33 cellular contexts compared by ENCODE assay signal in the genomic region with DNA sequence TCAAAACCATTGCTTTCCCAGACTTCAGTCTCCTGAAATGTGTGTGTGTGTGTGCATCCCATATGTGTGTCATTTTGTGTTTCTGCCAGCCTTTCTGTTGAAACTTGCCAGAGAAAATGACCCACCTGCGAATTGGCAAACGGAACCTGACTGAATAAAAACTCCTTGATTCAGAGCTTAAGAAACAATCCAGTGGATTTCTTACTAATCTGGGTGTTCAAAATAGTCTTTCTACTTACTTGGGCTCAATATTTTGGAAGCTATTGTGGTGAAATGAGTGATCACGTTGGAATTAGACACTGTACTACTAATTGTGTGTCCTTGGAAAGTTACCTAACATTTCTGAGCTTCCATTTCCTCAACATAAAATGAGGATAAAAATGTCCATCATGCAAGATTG.
"Had no signal": no experiment of that assay in that cellular context is flagged by ENCODE, and none has a peak within 500 bp of the region (broad histone marks: within the 10 kb centered on the region; RNA-seq: fewer than 3 reads in every experiment).

No MANE protein-coding gene starts in this region.

- FAIRE-seq: TTC549 had no signal

- H3K4me3 ChIP-seq: Peyer's patch, SJSA1 had no signal

- H3K36me3 ChIP-seq: brain microvascular endothelial cell, Peyer's patch, SJSA1 had no signal

- ATAC-seq: activated naive CD8-positive, alpha-beta T cell treated with anti-CD3 and anti-CD28 coated beads, Interleukin-2, amount 50 U/mL, for 24 hours; PC-3 had no signal

- H3K36me3 Mint-ChIP-seq: activated naive CD4-positive, alpha-beta T cell treated with anti-CD3 and anti-CD28 coated beads, Interleukin-2, amount 10 ng/mL, durations not matched to agents 7 days and 5 days had no signal

- H3K4me3 Mint-ChIP-seq: activated B cell treated with CpG ODN at 0.5 μM for 24 hours; activated CD4-positive, alpha-beta memory T cell treated with anti-CD3 and anti-CD28 coated beads for 36 hours; activated naive CD4-positive, alpha-beta T cell treated with anti-CD3 and anti-CD28 coated beads, Interleukin-2, amount 10 ng/mL, durations not matched to agents 7 days and 5 days; activated naive CD8-positive, alpha-beta T cell; activated naive CD8-positive, alpha-beta T cell treated with anti-CD3 and anti-CD28 coated beads, Interleukin-2, amount 50 U/mL, for 24 hours; T-helper 1 cell treated with Interleukin-12 subunit alpha and Interleukin-12 subunit beta and Interleukin-4 antibody, amounts not matched to agents 30 μg/mL and 1 μg/mL, for 36 hours; T-helper 2 cell treated with Interferon-gamma antibody and Interleukin-4, amounts not matched to agents 5 μg/mL and 100 μg/mL, for 36 hours had no signal

- H3K27me3 ChIP-seq: Peyer's patch had no signal

- H3K27me3 Mint-ChIP-seq: activated B cell treated with CpG ODN at 0.5 μM for 24 hours had no signal

- H3K27ac ChIP-seq: brain microvascular endothelial cell, Peyer's patch, SJSA1 had no signal

- DNase-seq: activated B cell treated with CpG ODN at 0.5 μM for 24 hours; activated CD4-positive, alpha-beta memory T cell treated with anti-CD3 and anti-CD28 coated beads for 36 hours; activated CD4-positive, alpha-beta T cell treated with anti-CD3 and anti-CD28 coated beads for 4 hours; activated CD4-positive, alpha-beta T cell treated with anti-CD3 and anti-CD28 coated beads, Interleukin-2, amount 50 U/mL, for 1 hour; activated CD4-positive, CD25-positive, alpha-beta regulatory T cell treated with anti-CD3 and anti-CD28 coated beads, Interleukin-2, amount 50 U/mL, for 72 hours; activated CD8-positive, alpha-beta memory T cell treated with anti-CD3 and anti-CD28 coated beads, Interleukin-2, amount 50 U/mL, for 4 hours; activated effector memory CD4-positive, alpha-beta T cell treated with Interleukin-2 at 50 U/mL for 16 hours; activated naive CD4-positive, alpha-beta T cell treated with anti-CD3 and anti-CD28 coated beads, Interleukin-2, amount 10 ng/mL, durations not matched to agents 7 days and 5 days; activated naive CD8-positive, alpha-beta T cell treated with anti-CD3 and anti-CD28 coated beads, Interleukin-2, amount 50 U/mL, for 24 hours; activated T-cell treated with anti-CD3 and anti-CD28 coated beads, Interleukin-2, amount 50 U/mL, for 48 hours; anterior cingulate cortex; brain microvascular endothelial cell; Kasumi-1; KG1; MM.1S; MV-4-11; NCI-H1092; NCI-H1436 treated with DMSO at 0.1 percent for 48 hours; NCI-H1694 treated with DMSO at 0.1 percent for 48 hours; NCI-H2029; NCI-H345; NCI-H524 treated with DMSO at 0.1 percent for 48 hours; NK-92 treated with Interleukin-12 subunit alpha and Interleukin-12 subunit beta, amount 100 ng/mL, for 24 hours; PC-3; Peyer's patch; RPMI8226; SHP77 treated with DMSO at 0.1 percent for 48 hours; SK-N-SH had no signal

- H3K4me2 ChIP-seq: SK-N-SH had no signal

- H3K9me3 ChIP-seq: Peyer's patch, SJSA1, SK-N-SH had no signal

- H3K27ac Mint-ChIP-seq: activated B cell treated with CpG ODN at 0.5 μM for 24 hours; activated CD4-positive, alpha-beta memory T cell treated with anti-CD3 and anti-CD28 coated beads for 36 hours; activated naive CD4-positive, alpha-beta T cell treated with anti-CD3 and anti-CD28 coated beads, Interleukin-2, amount 10 ng/mL, durations not matched to agents 7 days and 5 days; activated naive CD8-positive, alpha-beta T cell; activated naive CD8-positive, alpha-beta T cell treated with anti-CD3 and anti-CD28 coated beads, Interleukin-2, amount 50 U/mL, for 24 hours; T-helper 1 cell treated with Interleukin-12 subunit alpha and Interleukin-12 subunit beta and Interleukin-4 antibody, amounts not matched to agents 30 μg/mL and 1 μg/mL, for 36 hours; T-helper 2 cell treated with Interferon-gamma antibody and Interleukin-4, amounts not matched to agents 5 μg/mL and 100 μg/mL, for 36 hours had no signal

- H3K4me1 ChIP-seq: Peyer's patch had no signal

- H3K9ac ChIP-seq: SK-N-SH had no signal
